Comparison of ENCODE assay signal across 15 cellular contexts in the genomic region with DNA sequence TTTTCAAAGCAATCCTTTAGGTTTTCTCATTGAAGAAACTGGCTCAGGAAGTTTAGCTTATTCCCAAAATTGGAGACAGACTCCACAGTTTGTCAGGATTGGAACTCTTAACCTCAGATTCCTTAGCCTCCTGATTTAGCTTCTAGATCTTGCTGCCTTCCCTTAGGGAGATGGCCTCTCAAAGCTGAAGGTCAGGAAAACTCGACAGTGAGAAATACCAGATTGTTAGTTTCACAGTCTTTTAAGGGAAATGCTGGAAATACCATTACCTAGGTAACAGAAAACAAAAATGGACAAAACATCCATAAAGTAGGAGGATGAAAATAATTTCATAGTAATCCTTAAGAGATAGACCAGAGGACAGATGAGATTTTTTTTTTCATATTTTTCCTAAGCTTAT. TPM values are rescaled to one million over a fixed set of nuclear protein-coding genes. Genes with fewer than 3 reads are reported as not detected.
DNase-seq lines count a peak whose midpoint lies in the region; TF ChIP-seq lines count a peak whose summit lies in the region.
"Had no signal": no experiment of that assay in that cellular context is flagged by ENCODE, and none has a peak within 500 bp of the region (broad histone marks: within the 10 kb centered on the region; RNA-seq: fewer than 3 reads in every experiment).

No MANE protein-coding gene starts in this region.

- TF ChIP-seq CTCF in fibroblast of villous mesenchyme (IDR thresholded peaks at IDR 0.05; ENCODE audit: insufficient read depth, low read depth, low read length) (no peak), osteocyte (IDR thresholded peaks at IDR 0.05) (no peak)

- CTCF ChIA-PET in HEK293T (lab: Yijun Ruan, JAX): no interaction called here

- peaks cover 58% of the 10 kb centered on the region for H3K4me1 Mint-ChIP-seq in osteocyte (ENCODE audit: unreplicated experiment)
- H3K4me1 Mint-ChIP-seq: activated naive CD8-positive, alpha-beta T cell treated with anti-CD3 and anti-CD28 coated beads, Interleukin-2, amount 50 U/mL, for 24 hours had no signal

- POLR2A ChIA-PET in HEK293T (lab: Yijun Ruan, JAX): interaction anchor here (1.0 kb wide), 1 partner anchor 8 kb away, joined by 3 read pairs; a partner anchor contains a TSS

- 0 out of 2 replicates have a peak, but pooled peaks cover under 1% of the 10 kb centered on the region for H4K20me1 ChIP-seq in GM23248 (ENCODE audit: insufficient read depth)

- H3K9ac ChIP-seq in GM23248: no peak overlapping the region

- H3K4me1 ChIP-seq in GM23248 (ENCODE audit: insufficient read depth): peaks cover 32% of the 10 kb centered on the region

- 43 to 46% methylated on average over 1 of the region's 1 CpG for WGBS in GM23248 (ENCODE audit: low coverage in 1 of 2, low lambda C conversion rate in 2 of 2, missing lambda C conversion rate in 2 of 2), 2 experiments

- DNase-seq in GM23248 (peak; percentile 39), amniotic epithelial cell (ENCODE audit: low read depth) (peak; percentile 75), fibroblast of villous mesenchyme (ENCODE audit: low read depth) (peak; percentile 84), osteocyte (ENCODE audit: extremely low spot score, unreplicated experiment) (no peak), SK-N-DZ (ENCODE audit: low spot score) (no peak), KG1 (lab: John Stamatoyannopoulos, UW) (no peak), HEK293T (ENCODE audit: extremely low spot score) (no peak)
- DNase-seq: activated CD4-positive, alpha-beta T cell treated with anti-CD3 and anti-CD28 coated beads, Interleukin-2, amount 50 U/mL, for 48 hours; activated naive CD8-positive, alpha-beta T cell treated with anti-CD3 and anti-CD28 coated beads, Interleukin-2, amount 50 U/mL, for 24 hours; Karpas-422; NCI-H1436 treated with DMSO at 0.1 percent for 48 hours; NCI-H446 had no signal

- in situ Hi-C loops in GM23248 (cut with MboI): no loop called here

- H3K36me3 ChIP-seq in GM23248 (ENCODE audit: low read depth): no peaks in the 10 kb centered on the region
- H3K36me3 ChIP-seq: suprapubic skin had no signal

- H3K27me3 ChIP-seq in GM23248 (replicated peaks; ENCODE audit: insufficient read depth): no peaks in the 10 kb centered on the region
- H3K27me3 ChIP-seq: suprapubic skin had no signal

- H3K4me3 Mint-ChIP-seq in osteocyte (ENCODE audit: unreplicated experiment): no peak overlapping the region
- H3K4me3 Mint-ChIP-seq: activated naive CD8-positive, alpha-beta T cell treated with anti-CD3 and anti-CD28 coated beads, Interleukin-2, amount 50 U/mL, for 24 hours; CD14-positive monocyte; natural killer cell treated with Interleukin-12 subunit alpha and Interleukin-12 subunit beta and Interleukin-15 and Interleukin-18, amount 100 ng/mL, for 72 hours had no signal

- no peaks in the 10 kb centered on the region for H3K36me3 Mint-ChIP-seq in osteocyte (ENCODE audit: unreplicated experiment)
- H3K36me3 Mint-ChIP-seq: CD14-positive monocyte; natural killer cell treated with Interleukin-12 subunit alpha and Interleukin-12 subunit beta and Interleukin-15 and Interleukin-18, amount 100 ng/mL, for 72 hours had no signal

- H3K9me3 Mint-ChIP-seq in osteocyte (ENCODE audit: unreplicated experiment): no peaks in the 10 kb centered on the region
- H3K9me3 Mint-ChIP-seq: activated naive CD8-positive, alpha-beta T cell treated with anti-CD3 and anti-CD28 coated beads, Interleukin-2, amount 50 U/mL, for 24 hours; CD14-positive monocyte; natural killer cell treated with Interleukin-12 subunit alpha and Interleukin-12 subunit beta and Interleukin-15 and Interleukin-18, amount 100 ng/mL, for 72 hours had no signal

- H3K27ac ChIP-seq in GM23248: peak overlapping the region; percentile 33
- H3K27ac ChIP-seq: suprapubic skin had no signal

- H3K79me2 ChIP-seq in GM23248 (ENCODE audit: insufficient read depth): peaks cover 100% of the 10 kb centered on the region

- H3K4me3 ChIP-seq in GM23248 (no peak overlapping the region), fibroblast of villous mesenchyme (ENCODE audit: low read depth, low read length) (no peak overlapping the region)
- H3K4me3 ChIP-seq: suprapubic skin had no signal

- H3K27me3 Mint-ChIP-seq in osteocyte (ENCODE audit: unreplicated experiment): no peaks in the 10 kb centered on the region
- H3K27me3 Mint-ChIP-seq: natural killer cell treated with Interleukin-12 subunit alpha and Interleukin-12 subunit beta and Interleukin-15 and Interleukin-18, amount 100 ng/mL, for 72 hours had no signal

- no peaks in the 10 kb centered on the region for H3K9me3 ChIP-seq in GM23248 (ENCODE audit: low read depth)
- H3K9me3 ChIP-seq: suprapubic skin had no signal

- H3K9me2 ChIP-seq in GM23248 (ENCODE audit: insufficient read depth): no peaks in the 10 kb centered on the region; the same call in 1 of the 2 replicates

- no peaks in the 10 kb centered on the region for H3F3A ChIP-seq in GM23248 (ENCODE audit: insufficient read depth)

- peak overlapping the region; percentile 54 for H3K4me2 ChIP-seq in GM23248 (ENCODE audit: unreplicated experiment)

- H2AFZ ChIP-seq in GM23248: no peak overlapping the region

- H3K27ac Mint-ChIP-seq in osteocyte (ENCODE audit: unreplicated experiment): peak overlapping the region; percentile 71
- H3K27ac Mint-ChIP-seq: activated naive CD8-positive, alpha-beta T cell treated with anti-CD3 and anti-CD28 coated beads, Interleukin-2, amount 50 U/mL, for 24 hours; CD14-positive monocyte; natural killer cell treated with Interleukin-12 subunit alpha and Interleukin-12 subunit beta and Interleukin-15 and Interleukin-18, amount 100 ng/mL, for 72 hours had no signal

TF ChIP-seq in HEK293T, 16 proteins besides CTCF, POLR2A, EP300 and RAD21:
- TF ChIP-seq, protein P1, sequence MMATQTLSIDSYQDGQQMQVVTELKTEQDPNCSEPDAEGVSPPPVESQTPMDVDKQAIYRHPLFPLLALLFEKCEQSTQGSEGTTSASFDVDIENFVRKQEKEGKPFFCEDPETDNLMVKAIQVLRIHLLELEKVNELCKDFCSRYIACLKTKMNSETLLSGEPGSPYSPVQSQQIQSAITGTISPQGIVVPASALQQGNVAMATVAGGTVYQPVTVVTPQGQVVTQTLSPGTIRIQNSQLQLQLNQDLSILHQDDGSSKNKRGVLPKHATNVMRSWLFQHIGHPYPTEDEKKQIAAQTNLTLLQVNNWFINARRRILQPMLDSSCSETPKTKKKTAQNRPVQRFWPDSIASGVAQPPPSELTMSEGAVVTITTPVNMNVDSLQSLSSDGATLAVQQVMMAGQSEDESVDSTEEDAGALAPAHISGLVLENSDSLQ (IDR thresholded peaks at IDR 0.05): no peak
- TF ChIP-seq TARDBP (IDR thresholded peaks at IDR 0.05) (no peak), HDGF (IDR thresholded peaks at IDR 0.05; ENCODE audit: borderline replicate concordance) (no peak), SUZ12 (IDR thresholded peaks at IDR 0.05) (no peak), FOXA1 (IDR thresholded peaks at IDR 0.05) (no peak), ZNF384 (IDR thresholded peaks at IDR 0.05) (no peak)

RNA-seq across cellular contexts. Expression of a gene that starts 7.8 kb away (rescaled TPM):
- total RNA-seq in GM23248 (2014; rRNA removed; shearing (Covaris generic)): 21.5 and 23.1 TPM in 2 replicates
- 9.5 and 10.1 TPM in 2 replicates for polyA plus RNA-seq in GM23248 (2016; fragmentation: Nextera tagmentation; extraction: Ambion mirVana)
- total RNA-seq in fibroblast of villous mesenchyme (30.9 and 40.6 TPM in 2 replicates), osteocyte (34.2 and 35.4 TPM in 2 replicates)
- polyA plus RNA-seq in SK-N-DZ (2014; cell fraction: cytosol; rRNA removed): 5.2 and 6.4 TPM in 2 replicates
- polyA plus RNA-seq in SK-N-DZ (2014; cell fraction: nucleus; rRNA removed): 10.4 and 14.1 TPM in 2 replicates
- total RNA-seq: natural killer cell treated with Interleukin-12 subunit alpha and Interleukin-12 subunit beta and Interleukin-15 and Interleukin-18, amount 100 ng/mL, for 72 hours had no signal

Comparison
In these comparisons a context has a peak if more than half of its experiments do, and no peak if none do; other contexts are left out.
1. DNase-seq: peak in GM23248 (single experiment), amniotic epithelial cell (single experiment) and fibroblast of villous mesenchyme (single experiment); none in osteocyte (single experiment), SK-N-DZ (single experiment), KG1 (single experiment) and HEK293T (single experiment).